In the genomic region with DNA sequence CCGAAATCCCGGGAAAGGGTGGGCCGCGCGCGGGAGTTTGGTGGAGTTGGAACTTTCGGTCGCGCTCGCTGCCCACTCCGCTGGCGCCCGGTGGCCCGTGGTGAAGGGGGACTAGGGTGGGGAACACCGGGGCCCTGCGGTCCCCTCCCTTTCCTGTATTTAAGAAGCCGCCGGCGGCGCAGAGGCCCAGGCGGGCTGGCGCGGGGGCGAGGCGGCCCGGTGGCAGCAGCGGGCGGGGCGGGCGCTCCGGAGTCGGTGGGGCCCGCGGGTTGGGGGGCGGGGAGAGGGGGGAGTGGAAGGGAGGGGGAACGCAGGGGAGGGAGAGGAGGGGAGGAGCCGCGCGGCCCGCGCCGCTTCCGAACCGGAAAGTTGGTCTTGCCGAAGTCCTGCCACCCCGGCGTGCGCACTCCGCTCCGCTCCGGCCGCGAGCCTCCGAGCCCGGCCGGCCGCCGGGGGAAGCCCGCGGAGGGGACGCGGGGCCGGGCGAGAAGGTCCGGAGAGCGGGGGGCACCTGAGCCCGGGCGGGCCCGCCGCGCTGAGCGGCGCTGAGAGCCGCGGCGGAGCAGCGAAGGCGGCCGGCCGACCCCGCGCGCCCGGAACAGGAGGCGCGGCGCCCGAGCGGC, we compare ENCODE assay signal across 17 cellular contexts. TPM values are rescaled to one million over a fixed set of nuclear protein-coding genes. Genes with fewer than 3 reads are reported as not detected.
A peak's percentile ranks its signal among the peaks of the same experiment; 100 is the strongest.
DNase-seq lines count a peak whose midpoint lies in the region; ATAC-seq, FAIRE-seq and TF ChIP-seq lines count a peak whose summit lies in the region.
"Had no signal": no experiment of that assay in that cellular context is flagged by ENCODE, and none has a peak within 500 bp of the region (broad histone marks: within the 10 kb centered on the region; RNA-seq: fewer than 3 reads in every experiment).

No MANE protein-coding gene starts in this region.

- TF ChIP-seq CTCF in astrocyte (IDR thresholded peaks at IDR 0.05; ENCODE audit: insufficient read depth, low read depth, low read length) = no peak
- TF ChIP-seq CTCF in smooth muscle cell (IDR thresholded peaks at IDR 0.05; ENCODE audit: borderline replicate concordance, insufficient read depth, poor library complexity, severe bottlenecking) = no peak

- no peak overlapping the region for H2AFZ ChIP-seq in astrocyte (ENCODE audit: low read depth, low read length)
- H2AFZ ChIP-seq in smooth muscle cell (ENCODE audit: low read depth) = no peak overlapping the region

- no peak for ATAC-seq in GM18502 (IDR thresholded peaks at IDR 0.05; ENCODE audit: poor library complexity, unreplicated experiment)

- peaks cover 17% of the 10 kb centered on the region for H3K9me3 Mint-ChIP-seq in astrocyte (ENCODE audit: unreplicated experiment)

- no peak overlapping the region for H3K27ac ChIP-seq in astrocyte (ENCODE audit: low read depth, low read length)
- H3K27ac ChIP-seq in iPS-18a (ENCODE audit: low read length) = no peak overlapping the region
- no peak overlapping the region for H3K27ac ChIP-seq in smooth muscle cell (ENCODE audit: low read depth)
- H3K27ac ChIP-seq: SJSA1, thyroid gland had no signal

- H3K79me2 ChIP-seq in astrocyte (ENCODE audit: insufficient read depth, low read length) = peaks cover 24% of the 10 kb centered on the region
- H3K79me2 ChIP-seq in smooth muscle cell (ENCODE audit: low read depth) = peaks cover 8% of the 10 kb centered on the region

- H3K4me1 ChIP-seq in astrocyte (ENCODE audit: insufficient read depth, low read length) (no peaks in the 10 kb centered on the region), iPS-18a (ENCODE audit: control insufficient read depth, low read depth, low read length) (peaks cover 46% of the 10 kb centered on the region), smooth muscle cell (ENCODE audit: low read depth) (peaks cover 42% of the 10 kb centered on the region)
- H3K4me1 ChIP-seq: Caco-2, SJSA1 had no signal

- H3K4me3 ChIP-seq in astrocyte (ENCODE audit: insufficient read depth, low read depth, low read length) = peak overlapping the region; percentile 23
- peak overlapping the region; percentile 47 for H3K4me3 ChIP-seq in iPS-18a (ENCODE audit: low read length)
- peak overlapping the region; percentile 48 for H3K4me3 ChIP-seq in smooth muscle cell
- H3K4me3 ChIP-seq: SJSA1, thyroid gland had no signal

- no peak overlapping the region for H3K27ac Mint-ChIP-seq in astrocyte (ENCODE audit: unreplicated experiment)
- H3K27ac Mint-ChIP-seq: naive B cell had no signal

- peaks cover 1% of the 10 kb centered on the region for H3K4me1 Mint-ChIP-seq in astrocyte (ENCODE audit: low read depth, unreplicated experiment)

- FAIRE-seq in astrocyte (lab: Jason Lieb, UNC) = no peak
- FAIRE-seq: endometrium had no signal

- H3K9ac ChIP-seq in astrocyte (ENCODE audit: low read length) (no peak overlapping the region), iPS-18a (ENCODE audit: low read length) (no peak overlapping the region), smooth muscle cell (ENCODE audit: low read depth) (no peak overlapping the region)

- no peak overlapping the region for H3K4me3 Mint-ChIP-seq in astrocyte (ENCODE audit: unreplicated experiment)

- H4K20me1 ChIP-seq in astrocyte (ENCODE audit: insufficient read depth, low read length) (no peaks in the 10 kb centered on the region), smooth muscle cell (ENCODE audit: low read depth) (no peaks in the 10 kb centered on the region)

- no peaks in the 10 kb centered on the region for H3F3A ChIP-seq in smooth muscle cell (ENCODE audit: low read depth)

- peaks cover 54% of the 10 kb centered on the region for H3K27me3 ChIP-seq in astrocyte (ENCODE audit: insufficient read depth, low read length)
- H3K27me3 ChIP-seq in iPS-18a (ENCODE audit: control insufficient read depth, insufficient read depth, low read length) = peaks cover 68% of the 10 kb centered on the region
- peaks cover 85% of the 10 kb centered on the region for H3K27me3 ChIP-seq in smooth muscle cell (ENCODE audit: low read depth)
- H3K27me3 ChIP-seq: SJSA1 had no signal

- H3K4me2 ChIP-seq in astrocyte (ENCODE audit: low read length) = peak overlapping the region; percentile 73
- peak overlapping the region; percentile 84 for H3K4me2 ChIP-seq in smooth muscle cell

- DNase-seq in NCI-H146 (lab: John Stamatoyannopoulos, UW) = peak; percentile 71
- no peak for DNase-seq in NCI-H146 treated with DMSO at 0.1 percent for 48 hours (lab: John Stamatoyannopoulos, UW; ENCODE audit: unreplicated experiment)
- no peak for DNase-seq in astrocyte (ENCODE audit: low read depth)
- no peak for DNase-seq in smooth muscle cell (lab: John Stamatoyannopoulos, UW; ENCODE audit: unreplicated experiment)
- DNase-seq in NCI-H1930 (lab: John Stamatoyannopoulos, UW) = no peak
- DNase-seq in activated gamma-delta T cell treated with Interleukin-2 at 50 U/mL for 16 hours = no peak
- DNase-seq: activated CD8-positive, alpha-beta memory T cell treated with anti-CD3 and anti-CD28 coated beads, Interleukin-2, amount 50 U/mL, for 48 hours; Caco-2; MV-4-11; naive B cell; thyroid gland had no signal

- H3K9me3 ChIP-seq in astrocyte (ENCODE audit: insufficient read depth, low read depth, low read length) = no peaks in the 10 kb centered on the region
- H3K9me3 ChIP-seq in iPS-18a (ENCODE audit: control insufficient read depth, low read depth, low read length) = no peaks in the 10 kb centered on the region
- no peaks in the 10 kb centered on the region for H3K9me3 ChIP-seq in smooth muscle cell (replicated peaks; ENCODE audit: low read depth)
- H3K9me3 ChIP-seq: Caco-2, thyroid gland had no signal

- peaks cover 3% of the 10 kb centered on the region for H3K36me3 Mint-ChIP-seq in astrocyte (ENCODE audit: low read depth, unreplicated experiment)

- H3K27me3 Mint-ChIP-seq in astrocyte (ENCODE audit: low read depth, unreplicated experiment) = peaks cover 38% of the 10 kb centered on the region

- no peaks in the 10 kb centered on the region for H3K36me3 ChIP-seq in astrocyte (ENCODE audit: insufficient read depth, low read length)
- H3K36me3 ChIP-seq in iPS-18a (ENCODE audit: control insufficient read depth, low read depth, low read length) = no peaks in the 10 kb centered on the region
- H3K36me3 ChIP-seq in smooth muscle cell (ENCODE audit: low read depth) = no peaks in the 10 kb centered on the region
- H3K36me3 ChIP-seq: SJSA1, thyroid gland had no signal

- WGBS in smooth muscle cell (ENCODE audit: low lambda C conversion rate) = under 1% methylated on average over 33 of the region's 89 CpGs

RNA-seq across cellular contexts. Expression of a gene that starts 0.4 kb away (rescaled TPM):
- total RNA-seq in astrocyte = 6.8 and 7.7 TPM in 2 replicates
- total RNA-seq in smooth muscle cell = 0.81 and 3.2 TPM in 2 replicates
- polyA plus RNA-seq in smooth muscle cell = 1.00 and 1.2 TPM in 2 replicates
- total RNA-seq: A172, Caco-2, skeletal muscle tissue had no signal
